In genomic region chr4:71709961-71710360, GRCh38 we compare ENCODE assay signal across 1 cellular context.
TF ChIP-seq lines count a peak whose summit lies in the region.

No MANE protein-coding gene starts in this region.

TF ChIP-seq in H1, 55 proteins besides CTCF, POLR2A, EP300 and RAD21:
- TF ChIP-seq SIRT6 (IDR thresholded peaks at IDR 0.05; ENCODE audit: low read length): no peak
- TF ChIP-seq TEAD4 (IDR thresholded peaks at IDR 0.05; ENCODE audit: low read depth, low read length): no peak
- no peak for TF ChIP-seq GABPA (IDR thresholded peaks at IDR 0.05; ENCODE audit: borderline replicate concordance, insufficient read depth, low read length)
- no peak for TF ChIP-seq SRF (IDR thresholded peaks at IDR 0.05; ENCODE audit: low read depth, low read length)
- TF ChIP-seq RBBP5 (IDR thresholded peaks at IDR 0.05; ENCODE audit: borderline replicate concordance, low read depth, low read length): no peak
- TF ChIP-seq SIX5 (IDR thresholded peaks at IDR 0.05; ENCODE audit: low read depth, low read length): no peak
- no peak for TF ChIP-seq PHF8 (conservative IDR thresholded peaks at IDR 0.05; ENCODE audit: low read depth, low read length)
- TF ChIP-seq ATF3 (IDR thresholded peaks at IDR 0.05; ENCODE audit: insufficient read depth, low read depth, low read length): no peak
- no peak for TF ChIP-seq JUND (IDR thresholded peaks at IDR 0.05; ENCODE audit: low read length)
